30 cellular contexts compared by ENCODE assay signal in genomic region chr17:57327176-57327970, GRCh38.
DNase-seq lines count a peak whose midpoint lies in the region; ATAC-seq, FAIRE-seq and TF ChIP-seq lines count a peak whose summit lies in the region.
"Had no signal": no experiment of that assay in that cellular context is flagged by ENCODE, and none has a peak within 500 bp of the region (broad histone marks: within the 10 kb centered on the region; RNA-seq: fewer than 3 reads in every experiment).

No MANE protein-coding gene starts in this region.

- no peaks in the 10 kb centered on the region for H3F3A ChIP-seq in MM.1S (ENCODE audit: insufficient read depth, low read length)

- H3K9me3 ChIP-seq in K562 (replicated peaks; ENCODE audit: control insufficient read depth, insufficient read depth, low read depth, low read length) (no peaks in the 10 kb centered on the region), MM.1S (replicated peaks; ENCODE audit: insufficient read depth, low read length) (no peaks in the 10 kb centered on the region)
- H3K9me3 ChIP-seq: body of pancreas, esophagus squamous epithelium, heart left ventricle, testis had no signal

- no peak for TF ChIP-seq RAD21 in K562 (CRISPR knock-in tag; conservative IDR thresholded peaks at IDR 0.05 in 1 of 2, IDR thresholded peaks at IDR 0.05 in 1 of 2)

- H3K9me1 ChIP-seq in K562 (ENCODE audit: control insufficient read depth, insufficient read depth, low read length) = peaks cover 4% of the 10 kb centered on the region

- H3K4me1 ChIP-seq in K562 (replicated peaks in 1 of 2; ENCODE audit: control insufficient read depth in 2 of 2, insufficient read depth in 2 of 2, low read length in 2 of 2) (peaks cover 4 to 15% of the 10 kb centered on the region in 2 experiments), MM.1S (ENCODE audit: low read length) (no peaks in the 10 kb centered on the region)
- H3K4me1 ChIP-seq: esophagus squamous epithelium, foreskin keratinocyte had no signal

- no peaks in the 10 kb centered on the region for H3K27me3 ChIP-seq in K562 (ENCODE audit: control insufficient read depth in 2 of 2, insufficient read depth in 2 of 2, low read length in 2 of 2)
- H3K27me3 ChIP-seq in MM.1S (replicated peaks; ENCODE audit: insufficient read depth, low read length) = no peaks in the 10 kb centered on the region
- H3K27me3 ChIP-seq: body of pancreas, esophagus squamous epithelium, foreskin keratinocyte, heart left ventricle, testis had no signal

- 70% methylated on average over 6 of the region's 6 CpGs for WGBS in K562 (ENCODE audit: insufficient coverage, low coverage, missing lambda C conversion rate)

- H3K27ac Mint-ChIP-seq in stimulated activated effector memory CD8-positive, alpha-beta T cell treated with anti-CD3 and anti-CD28 coated beads, Interleukin-12 subunit alpha, Interleukin-12 subunit beta, amount 100 ng/mL, for 72 hours = peak overlapping the region; percentile 51
- H3K27ac Mint-ChIP-seq: activated CD8-positive, alpha-beta memory T cell treated with anti-CD3 and anti-CD28 coated beads, Interleukin-2, amount 10 ng/mL, durations not matched to agents 7 days and 5 days had no signal

- no peak overlapping the region for H2AFZ ChIP-seq in K562 (ENCODE audit: low read depth, low read length)
- no peak overlapping the region for H2AFZ ChIP-seq in MM.1S (ENCODE audit: low read length)

- POLR2A ChIA-PET in K562 (lab: Yijun Ruan, JAX) = interaction anchor here (0.6 to 1.7 kb wide), 3 partner anchors 13 to 77 kb away, joined by 3 to 5 read pairs (median 4); no protein-coding TSS in a partner anchor

- H4K20me1 ChIP-seq in K562 (replicated peaks; ENCODE audit: control insufficient read depth, insufficient read depth, low read length) = peaks cover 11% of the 10 kb centered on the region; the same call in 1 of the 2 replicates
- H4K20me1 ChIP-seq in MM.1S (ENCODE audit: insufficient read depth, low read length) = 0 out of 2 replicates have a peak, but pooled peaks cover 3% of the 10 kb centered on the region

- DNase-seq in activated CD4-positive, CD25-positive, alpha-beta regulatory T cell (lab: John Stamatoyannopoulos, UW) = no peak
- peak; percentile 19 for DNase-seq in cardiac septum (ENCODE audit: low spot score)
- no peak for DNase-seq in left ventricle myocardium superior
- no peak for DNase-seq in K562 (ENCODE audit: extremely low read depth in 1 of 4, low spot score in 3 of 4)
- DNase-seq in stimulated activated effector memory CD8-positive, alpha-beta T cell treated with anti-CD3 and anti-CD28 coated beads, Interleukin-12 subunit alpha, Interleukin-12 subunit beta, amount 100 ng/mL, for 72 hours (ENCODE audit: low spot score in 2 of 2) = no peak
- DNase-seq in ACHN = no peak
- no peak for DNase-seq in MM.1S
- DNase-seq: activated CD4-positive, CD25-positive, alpha-beta regulatory T cell treated with anti-CD3 and anti-CD28 coated beads, Interleukin-2, amount 50 U/mL, for 72 hours; activated CD8-positive, alpha-beta memory T cell treated with anti-CD3 and anti-CD28 coated beads, Interleukin-2, amount 10 ng/mL, durations not matched to agents 7 days and 5 days; activated effector memory CD4-positive, alpha-beta T cell treated with anti-CD3 and anti-CD28 coated beads, Interleukin-2, amount 50 U/mL, for 16 hours; body of pancreas; COR-L47; DMS53; esophagus squamous epithelium; foreskin keratinocyte; HCEC 1CT; heart left ventricle; NCI-H1694; NCI-H774; nucleus accumbens; Right ventricle myocardium superior; stimulated activated naive CD4-positive, alpha-beta T cell treated with Interleukin-2 at 50 U/mL for 16 hours; T-helper 2 cell; testis had no signal

- no peak for FAIRE-seq in K562 (lab: Jason Lieb, UNC)
- FAIRE-seq: G401.6, keratinocyte had no signal

- no peak for TF ChIP-seq POLR2A in K562 (conservative IDR thresholded peaks at IDR 0.05)

- H3K9ac ChIP-seq in K562 (ENCODE audit: insufficient read depth in 1 of 2, low read depth in 2 of 2, low read length in 2 of 2) (no peak overlapping the region), MM.1S (ENCODE audit: low read length) (no peak overlapping the region)

- H3K4me2 ChIP-seq in K562 (ENCODE audit: insufficient read depth, low read length) (no peak overlapping the region), MM.1S (ENCODE audit: low read depth, low read length) (no peak overlapping the region)

- peaks cover 10% of the 10 kb centered on the region for H3K36me3 Mint-ChIP-seq in stimulated activated effector memory CD8-positive, alpha-beta T cell treated with anti-CD3 and anti-CD28 coated beads, Interleukin-12 subunit alpha, Interleukin-12 subunit beta, amount 100 ng/mL, for 72 hours

- TF ChIP-seq CTCF in K562 (IDR thresholded peaks at IDR 0.05 in 2 of 3, conservative IDR thresholded peaks at IDR 0.05 in 1 of 3; ENCODE audit: insufficient read depth in 2 of 3, low read depth in 1 of 3, low read length in 3 of 3) = no peak
- TF ChIP-seq CTCF in MM.1S (IDR thresholded peaks at IDR 0.05; ENCODE audit: low read length) = no peak

- BruUV-seq in K562 (replicated peaks; lab: Mats Ljungman, UMichigan) = no TSS peak

- CTCF ChIA-PET in K562 (lab: Yijun Ruan, JAX; ENCODE audit: low intra/inter-chr PET ratio) = no interaction called here

- H3K9me2 ChIP-seq in MM.1S (replicated peaks; ENCODE audit: insufficient read depth, low read length) = no peaks in the 10 kb centered on the region

- in situ Hi-C loops in K562 (cut with MboI) (no loop called here), ACHN (cut with HindIII; ENCODE audit: low pct_ligation_motif_present, low pct_unique_long_range_greater_than_20kb, low sequenced_read_pairs) (no loop called here)

- H3K36me3 ChIP-seq in K562 (ENCODE audit: control insufficient read depth, insufficient read depth, low read length) (peaks cover 6% of the 10 kb centered on the region; the same call in 2 of the 3 replicates), MM.1S (replicated peaks; ENCODE audit: insufficient read depth, low read length) (no peaks in the 10 kb centered on the region)
- H3K36me3 ChIP-seq: heart left ventricle had no signal

- H3K4me3 ChIP-seq in K562 = no peak overlapping the region
- H3K4me3 ChIP-seq in MM.1S (ENCODE audit: low read length) = no peak overlapping the region
- H3K4me3 ChIP-seq: body of pancreas, esophagus squamous epithelium, heart left ventricle, testis had no signal

- H3K9me3 Mint-ChIP-seq in stimulated activated effector memory CD8-positive, alpha-beta T cell treated with anti-CD3 and anti-CD28 coated beads, Interleukin-12 subunit alpha, Interleukin-12 subunit beta, amount 100 ng/mL, for 72 hours = no peaks in the 10 kb centered on the region

- no peak for TF ChIP-seq EP300 in K562 (IDR thresholded peaks at IDR 0.05; ENCODE audit: low read length)

- peak; percentile 77 to 82 for ATAC-seq in activated CD4-positive, CD25-positive, alpha-beta regulatory T cell treated with anti-CD3 and anti-CD28 coated beads, Interleukin-2, amount 50 U/mL, for 24 hours
- ATAC-seq in left ventricle myocardium superior (no peak), K562 (no peak)
- ATAC-seq in stimulated activated effector memory CD8-positive, alpha-beta T cell treated with anti-CD3 and anti-CD28 coated beads, Interleukin-12 subunit alpha, Interleukin-12 subunit beta, amount 100 ng/mL, for 72 hours = peak; percentile 83
- ATAC-seq: activated CD8-positive, alpha-beta memory T cell treated with anti-CD3 and anti-CD28 coated beads, Interleukin-2, amount 10 ng/mL, durations not matched to agents 7 days and 5 days; body of pancreas; foreskin keratinocyte; heart left ventricle; Panc1 had no signal

- H3K27ac ChIP-seq in K562 (ENCODE audit: extremely low read depth, low read depth, low read length) (no peak overlapping the region), MM.1S (ENCODE audit: low read length) (no peak overlapping the region)
- H3K27ac ChIP-seq: 22Rv1, body of pancreas, C4-2B, esophagus squamous epithelium, foreskin keratinocyte, testis had no signal

- H3K4me1 Mint-ChIP-seq in stimulated activated effector memory CD8-positive, alpha-beta T cell treated with anti-CD3 and anti-CD28 coated beads, Interleukin-12 subunit alpha, Interleukin-12 subunit beta, amount 100 ng/mL, for 72 hours = peaks cover 59% of the 10 kb centered on the region

- no peak overlapping the region for H3K4me3 Mint-ChIP-seq in stimulated activated effector memory CD8-positive, alpha-beta T cell treated with anti-CD3 and anti-CD28 coated beads, Interleukin-12 subunit alpha, Interleukin-12 subunit beta, amount 100 ng/mL, for 72 hours
- H3K4me3 Mint-ChIP-seq: activated CD8-positive, alpha-beta memory T cell treated with anti-CD3 and anti-CD28 coated beads, Interleukin-2, amount 10 ng/mL, durations not matched to agents 7 days and 5 days had no signal

- intact Hi-C loops in cardiac septum (cut with DNase I) (no loop called here), left ventricle myocardium superior (cut with micrococcal nuclease) (no loop called here), K562 (cut with micrococcal nuclease) (no loop called here)

- H3K79me2 ChIP-seq in K562 (ENCODE audit: control insufficient read depth, insufficient read depth, low read length) = peaks cover 23% of the 10 kb centered on the region
- H3K79me2 ChIP-seq in MM.1S (ENCODE audit: low read length) = peaks cover 96% of the 10 kb centered on the region

TF ChIP-seq in K562, 482 proteins besides CTCF, POLR2A, EP300 and RAD21:
- TF ChIP-seq ZFP36 (IDR thresholded peaks at IDR 0.05; ENCODE audit: low read depth, low read length, partially characterized antibody) = peak; percentile 28
- no peak for TF ChIP-seq YY1 (IDR thresholded peaks at IDR 0.05; ENCODE audit: borderline replicate concordance in 1 of 3, control insufficient read depth in 1 of 3, extremely low read depth in 1 of 3, insufficient read depth in 3 of 3, insufficient read length in 1 of 3, insufficient replicate concordance in 2 of 3, low read depth in 1 of 3, low read length in 2 of 3)
- TF ChIP-seq RBM25 (IDR thresholded peaks at IDR 0.05; ENCODE audit: low read depth, low read length, severe bottlenecking) = peak; percentile 34

Comparison
In these comparisons a context has a peak if more than half of its experiments do, and no peak if none do; other contexts are left out.
1. ATAC-seq: peak in activated CD4-positive, CD25-positive, alpha-beta regulatory T cell treated with anti-CD3 and anti-CD28 coated beads, Interleukin-2, amount 50 U/mL, for 24 hours (2 of 2) and stimulated activated effector memory CD8-positive, alpha-beta T cell treated with anti-CD3 and anti-CD28 coated beads, Interleukin-12 subunit alpha, Interleukin-12 subunit beta, amount 100 ng/mL, for 72 hours (single experiment); none in left ventricle myocardium superior (single experiment) and K562 (single experiment).